Comparison of ENCODE assay signal across 1 cellular context in the genomic region with DNA sequence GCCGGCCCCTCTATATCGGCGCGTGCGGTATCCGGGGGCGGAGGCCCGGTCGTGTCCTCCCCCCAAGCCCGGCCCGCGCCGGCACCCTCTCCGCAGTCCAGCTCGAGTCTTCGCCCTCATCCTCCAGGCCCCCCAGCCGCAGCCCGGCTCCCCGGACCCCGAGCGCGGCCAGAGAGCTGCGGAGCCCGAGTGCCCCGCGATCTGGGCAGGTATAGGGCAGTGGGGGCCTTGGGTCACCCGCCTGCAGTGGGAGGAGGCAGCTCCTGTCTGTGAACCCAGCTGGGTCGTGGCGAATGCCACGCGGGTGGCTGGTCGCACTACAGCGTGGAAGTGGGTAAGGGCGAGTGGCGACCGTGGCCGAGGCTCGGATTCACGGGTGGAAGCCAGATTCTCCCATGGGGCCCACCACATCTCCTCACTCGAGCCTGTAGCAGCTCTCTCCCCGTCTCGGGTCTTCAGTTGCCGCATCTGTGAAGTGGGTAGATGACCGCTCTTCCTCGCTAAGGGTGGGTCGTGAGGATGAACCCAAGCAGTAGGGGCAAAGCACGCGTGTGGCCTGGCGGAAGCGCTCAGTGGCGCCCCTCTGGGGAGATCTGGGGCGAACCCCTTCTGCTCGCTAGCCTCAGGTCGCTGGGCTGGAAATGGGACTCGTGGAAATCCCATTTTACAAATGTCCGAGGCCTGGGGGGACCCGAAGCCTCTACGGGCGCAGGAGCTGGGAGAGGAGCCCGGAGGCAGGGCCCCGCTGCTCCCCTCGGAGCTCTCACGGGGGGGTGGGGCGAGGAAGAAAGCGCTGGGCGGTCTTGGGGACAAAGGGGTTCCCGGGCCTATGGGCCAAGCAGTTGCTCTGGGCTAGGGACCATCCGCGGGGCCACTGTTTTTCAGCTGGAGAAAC.
TF ChIP-seq lines count a peak whose summit lies in the region.

No MANE protein-coding gene starts in this region.

TF ChIP-seq in WTC11, 78 proteins besides CTCF, POLR2A, EP300 and RAD21 (continued from another document):
- TF ChIP-seq, protein P1, sequence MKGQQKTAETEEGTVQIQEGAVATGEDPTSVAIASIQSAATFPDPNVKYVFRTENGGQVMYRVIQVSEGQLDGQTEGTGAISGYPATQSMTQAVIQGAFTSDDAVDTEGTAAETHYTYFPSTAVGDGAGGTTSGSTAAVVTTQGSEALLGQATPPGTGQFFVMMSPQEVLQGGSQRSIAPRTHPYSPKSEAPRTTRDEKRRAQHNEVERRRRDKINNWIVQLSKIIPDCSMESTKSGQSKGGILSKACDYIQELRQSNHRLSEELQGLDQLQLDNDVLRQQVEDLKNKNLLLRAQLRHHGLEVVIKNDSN (CRISPR knock-in tag; IDR thresholded peaks at IDR 0.05) = no peak
- TF ChIP-seq CBFB (CRISPR knock-in tag; IDR thresholded peaks at IDR 0.05; ENCODE audit: low read depth) (no peak), IRF2 (CRISPR knock-in tag; IDR thresholded peaks at IDR 0.05; ENCODE audit: borderline replicate concordance, low read depth) (no peak), FOXK1 (CRISPR knock-in tag; IDR thresholded peaks at IDR 0.05) (no peak), GRHL2 (CRISPR knock-in tag; IDR thresholded peaks at IDR 0.05; ENCODE audit: insufficient replicate concordance, severe bottlenecking) (no peak), GTF2I (CRISPR knock-in tag; conservative IDR thresholded peaks at IDR 0.05) (peak; percentile 87), FOXP1 (CRISPR knock-in tag; IDR thresholded peaks at IDR 0.05; ENCODE audit: borderline replicate concordance) (0 out of 2 replicates have a peak, but pooled peaks have one; percentile 43), ZBTB21 (CRISPR knock-in tag; IDR thresholded peaks at IDR 0.05; ENCODE audit: borderline replicate concordance) (no peak), ZNF138 (CRISPR knock-in tag; conservative IDR thresholded peaks at IDR 0.05) (no peak), NFE2L1 (CRISPR knock-in tag; IDR thresholded peaks at IDR 0.05) (no peak)
- TF ChIP-seq, protein P2, sequence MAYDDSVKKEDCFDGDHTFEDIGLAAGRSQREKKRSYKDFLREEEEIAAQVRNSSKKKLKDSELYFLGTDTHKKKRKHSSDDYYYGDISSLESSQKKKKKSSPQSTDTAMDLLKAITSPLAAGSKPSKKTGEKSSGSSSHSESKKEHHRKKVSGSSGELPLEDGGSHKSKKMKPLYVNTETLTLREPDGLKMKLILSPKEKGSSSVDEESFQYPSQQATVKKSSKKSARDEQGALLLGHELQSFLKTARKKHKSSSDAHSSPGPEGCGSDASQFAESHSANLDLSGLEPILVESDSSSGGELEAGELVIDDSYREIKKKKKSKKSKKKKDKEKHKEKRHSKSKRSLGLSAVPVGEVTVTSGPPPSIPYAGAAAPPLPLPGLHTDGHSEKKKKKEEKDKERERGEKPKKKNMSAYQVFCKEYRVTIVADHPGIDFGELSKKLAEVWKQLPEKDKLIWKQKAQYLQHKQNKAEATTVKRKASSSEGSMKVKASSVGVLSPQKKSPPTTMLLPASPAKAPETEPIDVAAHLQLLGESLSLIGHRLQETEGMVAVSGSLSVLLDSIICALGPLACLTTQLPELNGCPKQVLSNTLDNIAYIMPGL (CRISPR knock-in tag; IDR thresholded peaks at IDR 0.05) = 0 out of 2 replicates have a peak, but pooled peaks have one; percentile 34
- TF ChIP-seq, protein P3, sequence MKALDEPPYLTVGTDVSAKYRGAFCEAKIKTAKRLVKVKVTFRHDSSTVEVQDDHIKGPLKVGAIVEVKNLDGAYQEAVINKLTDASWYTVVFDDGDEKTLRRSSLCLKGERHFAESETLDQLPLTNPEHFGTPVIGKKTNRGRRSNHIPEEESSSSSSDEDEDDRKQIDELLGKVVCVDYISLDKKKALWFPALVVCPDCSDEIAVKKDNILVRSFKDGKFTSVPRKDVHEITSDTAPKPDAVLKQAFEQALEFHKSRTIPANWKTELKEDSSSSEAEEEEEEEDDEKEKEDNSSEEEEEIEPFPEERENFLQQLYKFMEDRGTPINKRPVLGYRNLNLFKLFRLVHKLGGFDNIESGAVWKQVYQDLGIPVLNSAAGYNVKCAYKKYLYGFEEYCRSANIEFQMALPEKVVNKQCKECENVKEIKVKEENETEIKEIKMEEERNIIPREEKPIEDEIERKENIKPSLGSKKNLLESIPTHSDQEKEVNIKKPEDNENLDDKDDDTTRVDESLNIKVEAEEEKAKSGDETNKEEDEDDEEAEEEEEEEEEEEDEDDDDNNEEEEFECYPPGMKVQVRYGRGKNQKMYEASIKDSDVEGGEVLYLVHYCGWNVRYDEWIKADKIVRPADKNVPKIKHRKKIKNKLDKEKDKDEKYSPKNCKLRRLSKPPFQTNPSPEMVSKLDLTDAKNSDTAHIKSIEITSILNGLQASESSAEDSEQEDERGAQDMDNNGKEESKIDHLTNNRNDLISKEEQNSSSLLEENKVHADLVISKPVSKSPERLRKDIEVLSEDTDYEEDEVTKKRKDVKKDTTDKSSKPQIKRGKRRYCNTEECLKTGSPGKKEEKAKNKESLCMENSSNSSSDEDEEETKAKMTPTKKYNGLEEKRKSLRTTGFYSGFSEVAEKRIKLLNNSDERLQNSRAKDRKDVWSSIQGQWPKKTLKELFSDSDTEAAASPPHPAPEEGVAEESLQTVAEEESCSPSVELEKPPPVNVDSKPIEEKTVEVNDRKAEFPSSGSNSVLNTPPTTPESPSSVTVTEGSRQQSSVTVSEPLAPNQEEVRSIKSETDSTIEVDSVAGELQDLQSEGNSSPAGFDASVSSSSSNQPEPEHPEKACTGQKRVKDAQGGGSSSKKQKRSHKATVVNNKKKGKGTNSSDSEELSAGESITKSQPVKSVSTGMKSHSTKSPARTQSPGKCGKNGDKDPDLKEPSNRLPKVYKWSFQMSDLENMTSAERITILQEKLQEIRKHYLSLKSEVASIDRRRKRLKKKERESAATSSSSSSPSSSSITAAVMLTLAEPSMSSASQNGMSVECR (CRISPR knock-in tag; IDR thresholded peaks at IDR 0.05; ENCODE audit: borderline replicate concordance) = no peak
- TF ChIP-seq, protein P4, sequence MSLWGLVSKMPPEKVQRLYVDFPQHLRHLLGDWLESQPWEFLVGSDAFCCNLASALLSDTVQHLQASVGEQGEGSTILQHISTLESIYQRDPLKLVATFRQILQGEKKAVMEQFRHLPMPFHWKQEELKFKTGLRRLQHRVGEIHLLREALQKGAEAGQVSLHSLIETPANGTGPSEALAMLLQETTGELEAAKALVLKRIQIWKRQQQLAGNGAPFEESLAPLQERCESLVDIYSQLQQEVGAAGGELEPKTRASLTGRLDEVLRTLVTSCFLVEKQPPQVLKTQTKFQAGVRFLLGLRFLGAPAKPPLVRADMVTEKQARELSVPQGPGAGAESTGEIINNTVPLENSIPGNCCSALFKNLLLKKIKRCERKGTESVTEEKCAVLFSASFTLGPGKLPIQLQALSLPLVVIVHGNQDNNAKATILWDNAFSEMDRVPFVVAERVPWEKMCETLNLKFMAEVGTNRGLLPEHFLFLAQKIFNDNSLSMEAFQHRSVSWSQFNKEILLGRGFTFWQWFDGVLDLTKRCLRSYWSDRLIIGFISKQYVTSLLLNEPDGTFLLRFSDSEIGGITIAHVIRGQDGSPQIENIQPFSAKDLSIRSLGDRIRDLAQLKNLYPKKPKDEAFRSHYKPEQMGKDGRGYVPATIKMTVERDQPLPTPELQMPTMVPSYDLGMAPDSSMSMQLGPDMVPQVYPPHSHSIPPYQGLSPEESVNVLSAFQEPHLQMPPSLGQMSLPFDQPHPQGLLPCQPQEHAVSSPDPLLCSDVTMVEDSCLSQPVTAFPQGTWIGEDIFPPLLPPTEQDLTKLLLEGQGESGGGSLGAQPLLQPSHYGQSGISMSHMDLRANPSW (CRISPR knock-in tag; conservative IDR thresholded peaks at IDR 0.05; ENCODE audit: low read depth) = no peak
